In the genomic region with DNA sequence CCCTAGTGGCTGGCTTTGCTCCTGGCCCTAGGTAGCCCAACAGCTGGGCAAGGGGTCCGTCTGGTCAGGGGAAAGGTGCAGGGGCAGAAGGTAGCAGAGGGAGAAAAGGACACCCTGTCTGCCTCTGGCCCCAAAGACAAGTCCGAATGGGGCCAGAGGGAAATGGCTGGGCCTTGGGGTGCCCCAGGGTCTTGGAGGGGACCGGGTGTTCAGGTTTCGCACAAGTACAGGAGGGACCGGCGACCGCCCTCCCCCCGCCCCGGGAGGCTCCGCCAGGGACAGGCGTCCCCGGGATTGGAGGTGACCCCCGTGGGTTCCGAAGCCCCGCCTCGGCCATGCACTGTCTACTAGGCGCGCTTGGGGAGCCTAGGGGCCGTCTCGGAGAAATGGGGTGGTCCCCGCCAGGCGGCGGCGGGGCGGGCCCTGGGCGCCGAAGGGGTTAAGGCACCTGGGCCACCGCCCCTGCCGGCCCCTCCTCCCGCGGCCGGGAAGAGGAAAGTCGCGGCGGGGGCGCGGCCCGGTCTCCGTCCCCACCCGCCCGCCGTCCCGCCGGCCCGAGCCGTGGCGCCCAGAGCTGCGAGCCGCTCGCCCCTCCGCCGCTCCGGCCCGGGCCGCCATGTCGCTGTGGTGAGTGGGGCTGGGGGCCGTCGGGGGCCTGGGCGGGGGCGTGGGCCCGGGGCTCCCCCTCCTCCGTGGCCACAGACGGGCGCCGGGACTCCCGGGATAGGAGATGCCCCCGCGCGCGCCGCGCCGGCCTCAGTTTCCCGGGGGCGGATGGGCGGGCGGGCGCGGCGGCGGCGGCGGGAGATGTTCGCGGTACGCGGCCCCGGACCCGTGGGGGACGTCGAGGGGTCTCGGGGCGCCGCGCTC, we compare ENCODE assay signal across 8 cellular contexts. TPM values are rescaled to one million over a fixed set of nuclear protein-coding genes. Genes with fewer than 3 reads are reported as not detected.
DNase-seq lines count a peak whose midpoint lies in the region; ATAC-seq and TF ChIP-seq lines count a peak whose summit lies in the region.

A gene with protein sequence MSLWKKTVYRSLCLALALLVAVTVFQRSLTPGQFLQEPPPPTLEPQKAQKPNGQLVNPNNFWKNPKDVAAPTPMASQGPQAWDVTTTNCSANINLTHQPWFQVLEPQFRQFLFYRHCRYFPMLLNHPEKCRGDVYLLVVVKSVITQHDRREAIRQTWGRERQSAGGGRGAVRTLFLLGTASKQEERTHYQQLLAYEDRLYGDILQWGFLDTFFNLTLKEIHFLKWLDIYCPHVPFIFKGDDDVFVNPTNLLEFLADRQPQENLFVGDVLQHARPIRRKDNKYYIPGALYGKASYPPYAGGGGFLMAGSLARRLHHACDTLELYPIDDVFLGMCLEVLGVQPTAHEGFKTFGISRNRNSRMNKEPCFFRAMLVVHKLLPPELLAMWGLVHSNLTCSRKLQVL (plus strand): TSS at position 523 of the 870 bp plus-strand sequence. CDS start 94 bp downstream, at position 617.

- intact Hi-C loops in left colon (cut with DNase I, micrococcal nuclease), result no loop called here

- TF ChIP-seq EP300 in upper lobe of left lung (IDR thresholded peaks at IDR 0.05), result no peak

- H3K27ac ChIP-seq in upper lobe of left lung, result peak within 1 kb of the TSS; percentile 77 to 90 (median 84)

- peak within 1 kb of the TSS; percentile 31 for H3K4me3 Mint-ChIP-seq in activated T-cell treated with anti-CD3 and anti-CD28 coated beads, Interleukin-2, amount 50 U/mL, for 24 hours
- peak within 1 kb of the TSS; percentile 47 for H3K4me3 Mint-ChIP-seq in activated naive CD8-positive, alpha-beta T cell treated with anti-CD3 and anti-CD28 coated beads for 36 hours

- no peak within 1 kb of the TSS for H3K27ac Mint-ChIP-seq in activated T-cell treated with anti-CD3 and anti-CD28 coated beads, Interleukin-2, amount 50 U/mL, for 24 hours
- no peak within 1 kb of the TSS for H3K27ac Mint-ChIP-seq in activated naive CD8-positive, alpha-beta T cell treated with anti-CD3 and anti-CD28 coated beads for 36 hours

- no peaks in the 10 kb centered on the region for H3K9me3 Mint-ChIP-seq in activated T-cell treated with anti-CD3 and anti-CD28 coated beads, Interleukin-2, amount 50 U/mL, for 24 hours
- no peaks in the 10 kb centered on the region for H3K9me3 Mint-ChIP-seq in activated naive CD8-positive, alpha-beta T cell treated with anti-CD3 and anti-CD28 coated beads for 36 hours

- ATAC-seq in left colon (peak; percentile 76), upper lobe of left lung (ENCODE audit: low FRiP score in 2 of 2) (peak in 1 of 2 donors; percentile 28), GM18498 (IDR thresholded peaks at IDR 0.05; ENCODE audit: unreplicated experiment) (no peak)

- H3K36me3 Mint-ChIP-seq in activated T-cell treated with anti-CD3 and anti-CD28 coated beads, Interleukin-2, amount 50 U/mL, for 24 hours (ENCODE audit: low read depth), result no peaks in the 10 kb centered on the region
- H3K36me3 Mint-ChIP-seq in activated naive CD8-positive, alpha-beta T cell treated with anti-CD3 and anti-CD28 coated beads for 36 hours, result no peaks in the 10 kb centered on the region

- H3K36me3 ChIP-seq in upper lobe of left lung, result peaks cover 0 to 11% (median 7%) of the 10 kb centered on the region in 4 donors

- H3K4me3 ChIP-seq in upper lobe of left lung, result peak within 1 kb of the TSS; percentile 41 to 80 (median 70)

- WGBS in upper lobe of left lung, 2 donors, result 14 to 60% methylated on average over 1 to 21 of the region's 95 CpGs

- peaks cover 13 to 78% (median 38%) of the 10 kb centered on the region in 4 donors for H3K4me1 ChIP-seq in upper lobe of left lung

- H3K4me1 Mint-ChIP-seq in activated T-cell treated with anti-CD3 and anti-CD28 coated beads, Interleukin-2, amount 50 U/mL, for 24 hours (ENCODE audit: low read depth), result peaks cover 28% of the 10 kb centered on the region
- peaks cover 20% of the 10 kb centered on the region for H3K4me1 Mint-ChIP-seq in activated naive CD8-positive, alpha-beta T cell treated with anti-CD3 and anti-CD28 coated beads for 36 hours

- no peak for DNase-seq in activated T-cell treated with anti-CD3 and anti-CD28 coated beads, Interleukin-2, amount 50 U/mL, for 24 hours
- no peak for DNase-seq in activated T-cell treated with anti-CD3 and anti-CD28 coated beads, Interleukin-2, amount 50 U/mL, for 1 hour
- DNase-seq in activated naive CD8-positive, alpha-beta T cell treated with anti-CD3 and anti-CD28 coated beads for 36 hours, result no peak
- DNase-seq in left colon, result peak; percentile 63 to 77
- DNase-seq in upper lobe of left lung, result peak in 1 of 2 donors; percentile 90
- no peak for DNase-seq in AG08395 (ENCODE audit: low spot score)
- no peak for DNase-seq in NCI-H1092 (lab: John Stamatoyannopoulos, UW)

- TF ChIP-seq CTCF in upper lobe of left lung (IDR thresholded peaks at IDR 0.05), result peak in 1 of 6 experiments; percentile 0

- H3K27me3 ChIP-seq in upper lobe of left lung, result peaks cover 0 to 12% (median 2%) of the 10 kb centered on the region in 4 donors

- H3K27me3 Mint-ChIP-seq in activated T-cell treated with anti-CD3 and anti-CD28 coated beads, Interleukin-2, amount 50 U/mL, for 24 hours, result peaks cover 41% of the 10 kb centered on the region
- peaks cover 36% of the 10 kb centered on the region for H3K27me3 Mint-ChIP-seq in activated naive CD8-positive, alpha-beta T cell treated with anti-CD3 and anti-CD28 coated beads for 36 hours

- TF ChIP-seq POLR2A in upper lobe of left lung (IDR thresholded peaks at IDR 0.05), result no peak

- no peaks in the 10 kb centered on the region for H3K9me3 ChIP-seq in upper lobe of left lung

RNA-seq across cellular contexts. Expression of the gene that starts here (rescaled TPM):
- total RNA-seq in activated naive CD8-positive, alpha-beta T cell treated with anti-CD3 and anti-CD28 coated beads for 36 hours, result under 1 TPM; 0.14 to 0.25 TPM
- total RNA-seq in left colon (100 to 1,000 TPM; 110 to 461 TPM), upper lobe of left lung (100 to 1,000 TPM in 1 of 6 donors, 10 to 100 TPM in 5; 64.5 to 108 (median 87.2) TPM)

Comparison
In these comparisons a context has a peak if more than half of its experiments do, and no peak if none do; other contexts are left out.
1. RNA of the gene that starts here (total RNA-seq): 110 to 461 TPM in left colon and 64.5 to 108 TPM in upper lobe of left lung; 0.14 to 0.25 TPM in activated naive CD8-positive, alpha-beta T cell treated with anti-CD3 and anti-CD28 coated beads for 36 hours; every median in the first group is over 10 times any median in the second.
2. DNase-seq: peak in left colon (2 of 2); none in activated T-cell treated with anti-CD3 and anti-CD28 coated beads, Interleukin-2, amount 50 U/mL, for 24 hours (single experiment), activated T-cell treated with anti-CD3 and anti-CD28 coated beads, Interleukin-2, amount 50 U/mL, for 1 hour (single experiment), activated naive CD8-positive, alpha-beta T cell treated with anti-CD3 and anti-CD28 coated beads for 36 hours (single experiment), AG08395 (single experiment) and NCI-H1092 (single experiment).